18 cellular contexts compared by ENCODE assay signal in the genomic region with DNA sequence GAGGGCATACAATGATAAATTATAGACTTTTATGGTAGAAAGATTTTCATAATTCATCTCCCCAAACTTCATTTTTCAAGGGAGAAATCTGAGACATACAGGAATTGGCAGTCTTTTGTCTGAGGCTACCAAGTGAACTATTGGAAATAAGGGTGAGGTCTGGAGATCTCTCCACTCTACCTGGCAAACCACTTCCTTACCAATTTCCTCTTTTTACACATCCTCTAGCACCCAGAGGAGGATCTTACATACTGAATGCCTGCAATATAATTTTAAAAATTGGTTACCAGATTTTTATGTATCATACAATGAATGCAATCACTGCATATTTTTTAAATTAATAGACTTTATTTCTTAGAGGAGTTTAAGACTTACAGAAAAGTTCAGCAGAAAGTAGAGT. TPM values are rescaled to one million over a fixed set of nuclear protein-coding genes. Genes with fewer than 3 reads are reported as not detected.
DNase-seq lines count a peak whose midpoint lies in the region; ATAC-seq and TF ChIP-seq lines count a peak whose summit lies in the region.
"Had no signal": no experiment of that assay in that cellular context is flagged by ENCODE, and none has a peak within 500 bp of the region (broad histone marks: within the 10 kb centered on the region; RNA-seq: fewer than 3 reads in every experiment).

No MANE protein-coding gene starts in this region.

- no peaks in the 10 kb centered on the region for H3K9me3 ChIP-seq in Karpas-422 (ENCODE audit: low read length)

- intact Hi-C loops in CD14-positive monocyte (cut with micrococcal nuclease), result no loop called here

- H2AFZ ChIP-seq in Karpas-422 (ENCODE audit: low read length), result no peak overlapping the region
- H2AFZ ChIP-seq: GM23248 had no signal

- H3K27me3 Mint-ChIP-seq in activated naive CD8-positive, alpha-beta T cell treated with anti-CD3 and anti-CD28 coated beads, Interleukin-2, amount 10 ng/mL, durations not matched to agents 7 days and 5 days, result no peaks in the 10 kb centered on the region
- no peaks in the 10 kb centered on the region for H3K27me3 Mint-ChIP-seq in activated naive CD8-positive, alpha-beta T cell treated with anti-CD3 and anti-CD28 coated beads for 36 hours
- H3K27me3 Mint-ChIP-seq in activated T-helper 17 cell treated with anti-CD3 and anti-CD28 coated beads, Interleukin-2, amount 50 U/mL, for 72 hours, result no peaks in the 10 kb centered on the region
- H3K27me3 Mint-ChIP-seq in CD14-positive monocyte (ENCODE audit: low read depth in 3 of 3), result no peaks in the 10 kb centered on the region
- H3K27me3 Mint-ChIP-seq: CD8-positive, alpha-beta memory T cell had no signal

- DNase-seq in activated naive CD8-positive, alpha-beta T cell treated with anti-CD3 and anti-CD28 coated beads, Interleukin-2, amount 10 ng/mL, durations not matched to agents 7 days and 5 days, result no peak
- DNase-seq in activated naive CD8-positive, alpha-beta T cell treated with anti-CD3 and anti-CD28 coated beads for 36 hours, result no peak
- peak; percentile 35 for DNase-seq in Karpas-422
- no peak for DNase-seq in NCI-H2227 (lab: John Stamatoyannopoulos, UW; ENCODE audit: unreplicated experiment)
- no peak for DNase-seq in CD14-positive monocyte (ENCODE audit: low spot score)
- DNase-seq: CD8-positive, alpha-beta memory T cell; DMS79; GM23248; NCI-H1436; NCI-H2029; NCI-H524; SHP77 treated with DMSO at 0.1 percent for 48 hours had no signal

- peaks cover 55% of the 10 kb centered on the region for H3K4me1 Mint-ChIP-seq in activated naive CD8-positive, alpha-beta T cell treated with anti-CD3 and anti-CD28 coated beads, Interleukin-2, amount 10 ng/mL, durations not matched to agents 7 days and 5 days
- peaks cover 56% of the 10 kb centered on the region for H3K4me1 Mint-ChIP-seq in activated naive CD8-positive, alpha-beta T cell treated with anti-CD3 and anti-CD28 coated beads for 36 hours
- H3K4me1 Mint-ChIP-seq in activated T-helper 17 cell treated with anti-CD3 and anti-CD28 coated beads, Interleukin-2, amount 50 U/mL, for 72 hours, result peaks cover 22% of the 10 kb centered on the region
- peaks cover 78% of the 10 kb centered on the region for H3K4me1 Mint-ChIP-seq in CD14-positive monocyte

- H3K9ac ChIP-seq in Karpas-422 (ENCODE audit: low read length), result no peak overlapping the region
- H3K9ac ChIP-seq: GM23248 had no signal

- H3K4me3 Mint-ChIP-seq in activated naive CD8-positive, alpha-beta T cell treated with anti-CD3 and anti-CD28 coated beads, Interleukin-2, amount 10 ng/mL, durations not matched to agents 7 days and 5 days, result peak overlapping the region; percentile 35
- H3K4me3 Mint-ChIP-seq in activated naive CD8-positive, alpha-beta T cell treated with anti-CD3 and anti-CD28 coated beads for 36 hours, result no peak overlapping the region
- no peak overlapping the region for H3K4me3 Mint-ChIP-seq in activated T-helper 17 cell treated with anti-CD3 and anti-CD28 coated beads, Interleukin-2, amount 50 U/mL, for 72 hours
- H3K4me3 Mint-ChIP-seq in CD14-positive monocyte, result no peak overlapping the region
- H3K4me3 Mint-ChIP-seq: CD8-positive, alpha-beta memory T cell; IgD-negative memory B cell had no signal

- H3K36me3 ChIP-seq in Karpas-422 (ENCODE audit: insufficient read depth, low read length), result no peaks in the 10 kb centered on the region

- peaks cover 6% of the 10 kb centered on the region for H3K4me1 ChIP-seq in Karpas-422 (ENCODE audit: low read length)

- POLR2A ChIA-PET in activated naive CD8-positive, alpha-beta T cell treated with anti-CD3 and anti-CD28 coated beads, Interleukin-2, amount 10 ng/mL, durations not matched to agents 7 days and 5 days (lab: Charles Lee), result interaction anchor here (0.5 to 2.8 kb wide), 4 partner anchors 17 to 209 kb away, joined by 3 to 13 read pairs (median 4); partner anchors contain the start of gene ARHGDIB

- no peak for TF ChIP-seq CTCF in CD14-positive monocyte (IDR thresholded peaks at IDR 0.05)

- no peak overlapping the region for H3K27ac ChIP-seq in Karpas-422 (ENCODE audit: low read length)
- H3K27ac ChIP-seq: GM23248 had no signal

- peaks cover 6% of the 10 kb centered on the region for H3K36me3 Mint-ChIP-seq in activated naive CD8-positive, alpha-beta T cell treated with anti-CD3 and anti-CD28 coated beads, Interleukin-2, amount 10 ng/mL, durations not matched to agents 7 days and 5 days
- H3K36me3 Mint-ChIP-seq in activated naive CD8-positive, alpha-beta T cell treated with anti-CD3 and anti-CD28 coated beads for 36 hours, result no peaks in the 10 kb centered on the region
- H3K36me3 Mint-ChIP-seq in activated T-helper 17 cell treated with anti-CD3 and anti-CD28 coated beads, Interleukin-2, amount 50 U/mL, for 72 hours (ENCODE audit: low read depth), result no peaks in the 10 kb centered on the region
- no peaks in the 10 kb centered on the region for H3K36me3 Mint-ChIP-seq in CD14-positive monocyte
- H3K36me3 Mint-ChIP-seq: CD8-positive, alpha-beta memory T cell; IgD-negative memory B cell had no signal

- no peaks in the 10 kb centered on the region for H3K9me2 ChIP-seq in Karpas-422 (replicated peaks; ENCODE audit: insufficient read depth, low read length)

- no peak overlapping the region for H3K4me2 ChIP-seq in Karpas-422 (ENCODE audit: low read depth, low read length, poor library complexity, severe bottlenecking)

- no peak overlapping the region for H3K4me3 ChIP-seq in Karpas-422 (ENCODE audit: low read length)
- H3K4me3 ChIP-seq: GM23248 had no signal

- H3K9me3 Mint-ChIP-seq in activated naive CD8-positive, alpha-beta T cell treated with anti-CD3 and anti-CD28 coated beads, Interleukin-2, amount 10 ng/mL, durations not matched to agents 7 days and 5 days, result no peaks in the 10 kb centered on the region
- no peaks in the 10 kb centered on the region for H3K9me3 Mint-ChIP-seq in activated naive CD8-positive, alpha-beta T cell treated with anti-CD3 and anti-CD28 coated beads for 36 hours
- H3K9me3 Mint-ChIP-seq in activated T-helper 17 cell treated with anti-CD3 and anti-CD28 coated beads, Interleukin-2, amount 50 U/mL, for 72 hours, result no peaks in the 10 kb centered on the region
- H3K9me3 Mint-ChIP-seq in CD14-positive monocyte, result no peaks in the 10 kb centered on the region
- H3K9me3 Mint-ChIP-seq: CD8-positive, alpha-beta memory T cell; IgD-negative memory B cell had no signal

- no peaks in the 10 kb centered on the region for H4K20me1 ChIP-seq in Karpas-422 (ENCODE audit: insufficient read depth, low read depth, low read length)

- peak overlapping the region; percentile 52 for H3K27ac Mint-ChIP-seq in activated naive CD8-positive, alpha-beta T cell treated with anti-CD3 and anti-CD28 coated beads, Interleukin-2, amount 10 ng/mL, durations not matched to agents 7 days and 5 days
- no peak overlapping the region for H3K27ac Mint-ChIP-seq in activated naive CD8-positive, alpha-beta T cell treated with anti-CD3 and anti-CD28 coated beads for 36 hours
- peak overlapping the region; percentile 49 for H3K27ac Mint-ChIP-seq in activated T-helper 17 cell treated with anti-CD3 and anti-CD28 coated beads, Interleukin-2, amount 50 U/mL, for 72 hours
- H3K27ac Mint-ChIP-seq in CD14-positive monocyte, result peak overlapping the region in 2 of 7 donors; percentile 8 to 95
- H3K27ac Mint-ChIP-seq: IgD-negative memory B cell had no signal

- no peaks in the 10 kb centered on the region for H3K79me2 ChIP-seq in Karpas-422 (ENCODE audit: low read length)

- peak; percentile 51 for ATAC-seq in activated naive CD8-positive, alpha-beta T cell treated with anti-CD3 and anti-CD28 coated beads, Interleukin-2, amount 10 ng/mL, durations not matched to agents 7 days and 5 days (ENCODE audit: low read depth)
- ATAC-seq in activated T-helper 17 cell treated with anti-CD3 and anti-CD28 coated beads, Interleukin-2, amount 50 U/mL, for 72 hours (replicated peaks), result no peak
- no peak for ATAC-seq in GM19452 (IDR thresholded peaks at IDR 0.05; ENCODE audit: unreplicated experiment)
- ATAC-seq: SK-N-SH treated with all-trans-retinoic acid at 6 μM for 48 hours had no signal

- H3K27me3 ChIP-seq in Karpas-422 (ENCODE audit: low read length), result no peaks in the 10 kb centered on the region

RNA-seq across cellular contexts. Expression of gene PDE6H, which starts 6.6 kb away (rescaled TPM):
- total RNA-seq in activated naive CD8-positive, alpha-beta T cell treated with anti-CD3 and anti-CD28 coated beads, Interleukin-2, amount 10 ng/mL, durations not matched to agents 7 days and 5 days, result not detected
- not detected for total RNA-seq in activated naive CD8-positive, alpha-beta T cell treated with anti-CD3 and anti-CD28 coated beads for 36 hours
- not detected in 2 replicates for total RNA-seq in Karpas-422 (2014; rRNA removed; shearing (Covaris generic); ENCODE audit: low replicate concordance)
- total RNA-seq in activated T-helper 17 cell treated with anti-CD3 and anti-CD28 coated beads, Interleukin-2, amount 50 U/mL, for 72 hours, result not detected
- polyA plus RNA-seq in CD14-positive monocyte, result under 1 TPM in 1 of 2 donors, not detected in 1; 0.33 TPM
- total RNA-seq: CD8-positive, alpha-beta memory T cell; G401; GM23248; RPMI7951 had no signal
- polyA plus RNA-seq: CD8-positive, alpha-beta memory T cell; GM23248; IgD-negative memory B cell had no signal

RNA-seq across cellular contexts. Expression of gene ARHGDIB, which starts 18.1 kb away (rescaled TPM):
- total RNA-seq in activated naive CD8-positive, alpha-beta T cell treated with anti-CD3 and anti-CD28 coated beads, Interleukin-2, amount 10 ng/mL, durations not matched to agents 7 days and 5 days, result 1,000 to 10,000 TPM; 1,212 to 1,244 TPM
- 100 to 1,000 TPM; 652 to 665 TPM for total RNA-seq in activated naive CD8-positive, alpha-beta T cell treated with anti-CD3 and anti-CD28 coated beads for 36 hours
- 503 and 765 TPM in 2 replicates for total RNA-seq in Karpas-422 (2014; rRNA removed; shearing (Covaris generic); ENCODE audit: low replicate concordance)
- 100 to 1,000 TPM; 691 to 930 TPM for total RNA-seq in activated T-helper 17 cell treated with anti-CD3 and anti-CD28 coated beads, Interleukin-2, amount 50 U/mL, for 72 hours
- 1,000 to 10,000 TPM; 1,854 to 2,228 TPM for polyA plus RNA-seq in CD14-positive monocyte
- total RNA-seq: G401 had no signal

RNA-seq across cellular contexts. Expression of gene ERP27, which starts 41.1 kb away (rescaled TPM):
- 10 to 100 TPM; 10.1 to 11.8 TPM for total RNA-seq in activated naive CD8-positive, alpha-beta T cell treated with anti-CD3 and anti-CD28 coated beads, Interleukin-2, amount 10 ng/mL, durations not matched to agents 7 days and 5 days
- total RNA-seq in activated naive CD8-positive, alpha-beta T cell treated with anti-CD3 and anti-CD28 coated beads for 36 hours, result 1 to 10 TPM; 1.3 to 1.6 TPM
- 0.18 and 0.60 TPM in 2 replicates for total RNA-seq in Karpas-422 (2014; rRNA removed; shearing (Covaris generic); ENCODE audit: low replicate concordance)
- 1 to 10 TPM; 5.2 to 9.4 TPM for total RNA-seq in activated T-helper 17 cell treated with anti-CD3 and anti-CD28 coated beads, Interleukin-2, amount 50 U/mL, for 72 hours
- 1 to 10 TPM; 2.5 TPM for polyA plus RNA-seq in CD14-positive monocyte
- total RNA-seq: G401, GM23248, RPMI7951 had no signal
- polyA plus RNA-seq: GM23248 had no signal
